Comparison of ENCODE assay signal across 8 cellular contexts in genomic region chr5:693271-694041, GRCh38. TPM values are rescaled to one million over a fixed set of nuclear protein-coding genes. Genes with fewer than 3 reads are reported as not detected.
DNase-seq lines count a peak whose midpoint lies in the region; ATAC-seq, FAIRE-seq and TF ChIP-seq lines count a peak whose summit lies in the region.
"Not testable (repeated sequence)": the region's sequence is repeated elsewhere in the genome, so short reads cannot be mapped to it uniquely, and the experiment has no call there.

Gene TPPP, minus strand, starts transcription at chr5:693352. Its CDS starts 15,292 bp downstream, at chr5:678060.

- H4K20me1 ChIP-seq in GM23248 (ENCODE audit: insufficient read depth); SK-N-SH (ENCODE audit: insufficient read depth): not testable (repeated sequence)

- not testable (repeated sequence) for H3K79me2 ChIP-seq in GM23248 (ENCODE audit: insufficient read depth); SK-N-SH (ENCODE audit: insufficient read depth)

- H3K4me1 Mint-ChIP-seq in activated naive CD4-positive, alpha-beta T cell treated with anti-CD3 and anti-CD28 coated beads for 36 hours (ENCODE audit: low read depth); natural killer cell treated with Interleukin-12 subunit alpha and Interleukin-12 subunit beta and Interleukin-15 and Interleukin-18, amount 100 ng/mL, for 72 hours (ENCODE audit: low read depth in 2 of 2): not testable (repeated sequence)

- not testable (repeated sequence) for H3K27ac ChIP-seq in GM23248; SK-N-SH (ENCODE audit: low read depth in 2 of 2, low read length in 1 of 2)

- H3K4me2 ChIP-seq in GM23248 (ENCODE audit: unreplicated experiment), result peak within 1 kb of the TSS; percentile 28
- peak within 1 kb of the TSS; percentile 37; the same call in 1 of the 2 replicates for H3K4me2 ChIP-seq in SK-N-SH

- not testable (repeated sequence) for FAIRE-seq in frontal cortex (lab: Jason Lieb, UNC)

- in situ Hi-C loops in GM23248 (cut with MboI), result not testable (repeated sequence)

- WGBS in GM23248 (ENCODE audit: low coverage in 1 of 2, low lambda C conversion rate in 2 of 2, missing lambda C conversion rate in 2 of 2), 2 experiments, result 1% methylated on average over 35 of the region's 109 CpGs; no CpG with 5 or more reads in 1 of the 2 experiments
- 0% methylated on average over 3 of the region's 109 CpGs for WGBS in SK-N-SH (ENCODE audit: low lambda C conversion rate)

- not testable (repeated sequence) for H3K9me3 ChIP-seq in GM23248 (ENCODE audit: low read depth); MG63; SK-N-SH

- CTCF ChIA-PET in SK-N-SH (lab: Yijun Ruan, JAX); activated naive CD4-positive, alpha-beta T cell treated with anti-CD3 and anti-CD28 coated beads for 36 hours (lab: Charles Lee): not testable (repeated sequence)

- TF ChIP-seq CTCF in SK-N-SH (IDR thresholded peaks at IDR 0.05), result not testable (repeated sequence)

- not testable (repeated sequence) for H3K36me3 Mint-ChIP-seq in activated naive CD4-positive, alpha-beta T cell treated with anti-CD3 and anti-CD28 coated beads for 36 hours (ENCODE audit: low read depth); natural killer cell treated with Interleukin-12 subunit alpha and Interleukin-12 subunit beta and Interleukin-15 and Interleukin-18, amount 100 ng/mL, for 72 hours

- not testable (repeated sequence) for H3K9me3 Mint-ChIP-seq in activated naive CD4-positive, alpha-beta T cell treated with anti-CD3 and anti-CD28 coated beads for 36 hours; natural killer cell treated with Interleukin-12 subunit alpha and Interleukin-12 subunit beta and Interleukin-15 and Interleukin-18, amount 100 ng/mL, for 72 hours

- peak within 1 kb of the TSS; percentile 5; the same call in 1 of the 2 replicates for H3K4me3 ChIP-seq in GM23248
- peak within 1 kb of the TSS; percentile 37; the same call in 1 of the 2 replicates for H3K4me3 ChIP-seq in MG63
- peak within 1 kb of the TSS in 1 of 2 experiments; percentile 44; a peak in 2 of 4 replicates for H3K4me3 ChIP-seq in SK-N-SH (ENCODE audit: low read depth in 2 of 2, low read length in 1 of 2)

- POLR2A ChIA-PET in SK-N-SH (lab: Yijun Ruan, JAX), result not testable (repeated sequence)

- H3K27me3 Mint-ChIP-seq in activated naive CD4-positive, alpha-beta T cell treated with anti-CD3 and anti-CD28 coated beads for 36 hours (ENCODE audit: low read depth); natural killer cell treated with Interleukin-12 subunit alpha and Interleukin-12 subunit beta and Interleukin-15 and Interleukin-18, amount 100 ng/mL, for 72 hours: not testable (repeated sequence)

- TF ChIP-seq RAD21 in SK-N-SH (IDR thresholded peaks at IDR 0.05; ENCODE audit: low read length), result not testable (repeated sequence)

- H2AFZ ChIP-seq in GM23248; SK-N-SH (ENCODE audit: low read depth): not testable (repeated sequence)

- not testable (repeated sequence) for H3K9ac ChIP-seq in GM23248, SK-N-SH

- not testable (repeated sequence) for H3K4me3 Mint-ChIP-seq in activated naive CD4-positive, alpha-beta T cell treated with anti-CD3 and anti-CD28 coated beads for 36 hours
- H3K4me3 Mint-ChIP-seq in natural killer cell treated with Interleukin-12 subunit alpha and Interleukin-12 subunit beta and Interleukin-15 and Interleukin-18, amount 100 ng/mL, for 72 hours, result peak within 1 kb of the TSS; percentile 62

- not testable (repeated sequence) for H3K9me2 ChIP-seq in GM23248 (ENCODE audit: insufficient read depth); SK-N-SH

- not testable (repeated sequence) for H3K27me3 ChIP-seq in GM23248 (replicated peaks; ENCODE audit: insufficient read depth); SK-N-SH (ENCODE audit: insufficient read depth)
- peaks cover 18% of the 10 kb centered on the region for H3K27me3 ChIP-seq in MG63

- H3K4me1 ChIP-seq in GM23248 (ENCODE audit: insufficient read depth); SK-N-SH (ENCODE audit: control insufficient read depth in 1 of 2, insufficient read depth in 2 of 2, low read depth in 1 of 2, low read length in 1 of 2): not testable (repeated sequence)

- DNase-seq in DMS153 treated with DMSO at 0.1 percent for 48 hours (lab: John Stamatoyannopoulos, UW; ENCODE audit: unreplicated experiment) (peak; percentile 55), GM23248 (peak; percentile 65), MG63 (peak; percentile 83), SK-N-SH (peak; percentile 98), frontal cortex (ENCODE audit: low spot score in 2 of 2) (peak; percentile 86 to 97)
- peak; percentile 77 for DNase-seq in activated naive CD4-positive, alpha-beta T cell treated with anti-CD3 and anti-CD28 coated beads for 36 hours
- DNase-seq in natural killer cell treated with Interleukin-12 subunit alpha and Interleukin-12 subunit beta and Interleukin-15 and Interleukin-18, amount 100 ng/mL, for 72 hours (ENCODE audit: low spot score), result peak; percentile 85
- peak; percentile 59 to 69 for DNase-seq in stimulated activated CD8-positive, alpha-beta memory T cell treated with anti-CD3 and anti-CD28 coated beads, Interleukin-7, amount 100 ng/mL, for 1 hour (ENCODE audit: low read depth in 2 of 2)

- not testable (repeated sequence) for H3F3A ChIP-seq in GM23248 (ENCODE audit: insufficient read depth); SK-N-SH (replicated peaks; ENCODE audit: insufficient read depth)

- TF ChIP-seq EP300 in SK-N-SH (IDR thresholded peaks at IDR 0.05; ENCODE audit: borderline replicate concordance in 1 of 2, low read depth in 1 of 2, low read length in 1 of 2), result not testable (repeated sequence)

- intact Hi-C loops in activated naive CD4-positive, alpha-beta T cell treated with anti-CD3 and anti-CD28 coated beads for 36 hours (cut with micrococcal nuclease), result loop anchor here (2.0 kb wide), 1 partner anchor 199 kb away; the partner anchor contains the start of genes BRD9 and TRIP13

- not testable (repeated sequence) for H3K27ac Mint-ChIP-seq in activated naive CD4-positive, alpha-beta T cell treated with anti-CD3 and anti-CD28 coated beads for 36 hours; natural killer cell treated with Interleukin-12 subunit alpha and Interleukin-12 subunit beta and Interleukin-15 and Interleukin-18, amount 100 ng/mL, for 72 hours

- ATAC-seq in natural killer cell treated with Interleukin-12 subunit alpha and Interleukin-12 subunit beta and Interleukin-15 and Interleukin-18, amount 100 ng/mL, for 72 hours, result peak; percentile 96 to 98

- H3K36me3 ChIP-seq in GM23248 (ENCODE audit: low read depth); MG63; SK-N-SH (replicated peaks in 1 of 2; ENCODE audit: control insufficient read depth in 1 of 2, insufficient read depth in 2 of 2, low read length in 1 of 2): not testable (repeated sequence)

RNA-seq across cellular contexts. Expression of gene TPPP, which starts in this region (rescaled TPM):
- total RNA-seq in GM23248 (2014; rRNA removed; shearing (Covaris generic)), result 0.13 TPM in 1 of 2 replicates, not detected in the other
- polyA plus RNA-seq in GM23248 (2016; fragmentation: Nextera tagmentation; extraction: Ambion mirVana) (not detected in 2 replicates), SK-N-SH (2012; rRNA removed) (0.05 and 0.10 TPM in 2 replicates)
- total RNA-seq in MG63 (2014; rRNA removed; shearing (Covaris generic); ENCODE audit: low replicate concordance), result not detected in 2 replicates
- polyA plus RNA-seq in SK-N-SH (2012; cell fraction: cytosol; rRNA removed), result 0.04 and 0.05 TPM in 2 replicates
- polyA plus RNA-seq in SK-N-SH (2012; cell fraction: nucleus; rRNA removed), result 0.11 and 0.33 TPM in 2 replicates
- total RNA-seq in activated naive CD4-positive, alpha-beta T cell treated with anti-CD3 and anti-CD28 coated beads for 36 hours, result under 1 TPM; 0.02 to 0.10 TPM
- total RNA-seq in frontal cortex, result 13.5 TPM
- under 1 TPM in 1 of 2 donors, not detected in 1; 0.05 TPM for total RNA-seq in natural killer cell treated with Interleukin-12 subunit alpha and Interleukin-12 subunit beta and Interleukin-15 and Interleukin-18, amount 100 ng/mL, for 72 hours

Comparison
In these comparisons a context has a peak if more than half of its experiments do, and no peak if none do; other contexts are left out.
1. RNA of gene TPPP (total RNA-seq): 13.5 TPM in frontal cortex (single experiment); 0.02 to 0.10 TPM in activated naive CD4-positive, alpha-beta T cell treated with anti-CD3 and anti-CD28 coated beads for 36 hours, 0.05 TPM in natural killer cell treated with Interleukin-12 subunit alpha and Interleukin-12 subunit beta and Interleukin-15 and Interleukin-18, amount 100 ng/mL, for 72 hours, 0.13 TPM in GM23248 and not detected in MG63; every median in the first group is over 10 times any median in the second.
2. Peak in DNase-seq, H3K4me3 ChIP-seq and H3K4me2 ChIP-seq in GM23248; RNA of the gene not detected or under 1 TPM.
3. Peak in DNase-seq and H3K4me3 ChIP-seq in MG63; RNA of the gene not detected or under 1 TPM.
4. Peak in DNase-seq and H3K4me2 ChIP-seq in SK-N-SH; RNA of the gene not detected or under 1 TPM.
5. Peak in DNase-seq in activated naive CD4-positive, alpha-beta T cell treated with anti-CD3 and anti-CD28 coated beads for 36 hours; RNA of the gene not detected or under 1 TPM.
6. Peak in DNase-seq and ATAC-seq in natural killer cell treated with Interleukin-12 subunit alpha and Interleukin-12 subunit beta and Interleukin-15 and Interleukin-18, amount 100 ng/mL, for 72 hours; RNA of the gene not detected or under 1 TPM.
7. Peak in every context shown above with its lines, with median percentiles within 50 percentile points of each other: DNase-seq.